Comparison of ENCODE assay signal across 2 cellular contexts in genomic region chr7:116236020-116236630, GRCh38.
TF ChIP-seq lines count a peak whose summit lies in the region.

No MANE protein-coding gene starts in this region.

TF ChIP-seq in endothelial cell of umbilical vein, 7 proteins besides CTCF, POLR2A, EP300 and RAD21:
- TF ChIP-seq JUN (IDR thresholded peaks at IDR 0.05; ENCODE audit: borderline replicate concordance, insufficient read depth, insufficient read length, low read depth) = no peak
- no peak for TF ChIP-seq FOS (IDR thresholded peaks at IDR 0.05; ENCODE audit: borderline replicate concordance, insufficient read depth, low read length)
- TF ChIP-seq EZH2 (IDR thresholded peaks at IDR 0.05; ENCODE audit: borderline replicate concordance, low read depth, low read length, severe bottlenecking) = no peak
- no peak for TF ChIP-seq MAX (IDR thresholded peaks at IDR 0.05; ENCODE audit: insufficient read depth, insufficient read length)
- TF ChIP-seq MYC (IDR thresholded peaks at IDR 0.05; ENCODE audit: low read depth, low read length) = no peak
- TF ChIP-seq GATA2 (IDR thresholded peaks at IDR 0.05; ENCODE audit: insufficient read depth, insufficient read length, low read depth, low read length) = no peak
- no peak for TF ChIP-seq POLR2AphosphoS5 (IDR thresholded peaks at IDR 0.05; ENCODE audit: insufficient read depth, low read depth, low read length)

TF ChIP-seq in GM12891, 5 proteins besides CTCF, POLR2A, EP300 and RAD21 (continued from another document):
- TF ChIP-seq POU2F2 (IDR thresholded peaks at IDR 0.05; ENCODE audit: low read depth, low read length) = no peak
- no peak for TF ChIP-seq TAF1 (IDR thresholded peaks at IDR 0.05; ENCODE audit: low read depth, low read length)
- no peak for TF ChIP-seq SPI1 (IDR thresholded peaks at IDR 0.05; ENCODE audit: low read depth, low read length)
TF ChIP-seq in GM12891: peak in this region for 0.
